Comparison of ENCODE assay signal across 8 cellular contexts in the genomic region with DNA sequence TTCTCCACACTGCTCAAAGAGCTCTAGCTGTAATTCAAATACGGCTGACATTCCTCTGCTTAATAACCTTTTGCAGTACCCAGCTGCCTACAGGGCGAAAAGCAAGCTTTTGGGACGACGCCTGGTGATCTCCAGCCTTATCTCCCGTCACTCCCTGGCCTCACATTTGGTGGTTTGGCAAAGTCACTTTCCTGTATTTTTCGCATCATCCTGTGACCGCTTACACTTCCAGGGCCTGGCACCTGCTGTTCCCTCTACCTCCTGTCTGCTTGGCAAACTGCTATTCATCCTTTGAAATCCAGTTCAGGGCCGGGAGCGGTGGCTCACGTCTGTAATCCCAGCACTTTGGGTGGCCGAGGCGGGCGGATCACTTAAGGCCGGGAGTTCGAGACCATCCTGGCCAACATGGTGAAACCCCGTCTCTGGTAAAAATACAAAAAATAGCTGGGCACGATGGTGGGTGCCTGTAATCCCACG. TPM values are rescaled to one million over a fixed set of nuclear protein-coding genes. Genes with fewer than 3 reads are reported as not detected.
DNase-seq lines count a peak whose midpoint lies in the region; ATAC-seq and TF ChIP-seq lines count a peak whose summit lies in the region.

No MANE protein-coding gene starts in this region.

- peaks cover 0 to 23% of the 10 kb centered on the region in 2 donors for H3K27me3 ChIP-seq in breast epithelium
- no peaks in the 10 kb centered on the region for H3K27me3 ChIP-seq in right lobe of liver

- H3K36me3 ChIP-seq in breast epithelium: no peaks in the 10 kb centered on the region
- no peaks in the 10 kb centered on the region for H3K36me3 ChIP-seq in right lobe of liver

- peaks cover 5% of the 10 kb centered on the region for H3K4me1 Mint-ChIP-seq in type B pancreatic cell (ENCODE audit: unreplicated experiment)

- H3K27me3 Mint-ChIP-seq in type B pancreatic cell: peaks cover 4% of the 10 kb centered on the region

- WGBS in right lobe of liver (ENCODE audit: insufficient coverage, low coverage, low lambda C conversion rate, missing lambda C conversion rate): 11% methylated on average over 18 of the region's 18 CpGs

- H3K36me3 Mint-ChIP-seq in type B pancreatic cell: no peaks in the 10 kb centered on the region

- H3K27ac ChIP-seq in 22Rv1 (peak overlapping the region; percentile 76), breast epithelium (peak overlapping the region; percentile 89 to 92), right lobe of liver (peak overlapping the region; percentile 64 to 84 (median 75))

- no peaks in the 10 kb centered on the region for H3K9me3 Mint-ChIP-seq in type B pancreatic cell

- peak in 64 of 76 experiments; percentile 5 to 80 (median 40) for DNase-seq in HUDEP-2 (lab: John Stamatoyannopoulos, UW; ENCODE audit: unreplicated experiment in 76 of 76)
- DNase-seq in breast epithelium (ENCODE audit: low spot score in 2 of 2): peak in 1 of 2 donors; percentile 38
- DNase-seq in right lobe of liver: no peak
- no peak for DNase-seq in type B pancreatic cell (ENCODE audit: extremely low spot score, unreplicated experiment)

- TF ChIP-seq POLR2A in breast epithelium (IDR thresholded peaks at IDR 0.05) (no peak), right lobe of liver (IDR thresholded peaks at IDR 0.05) (no peak)

- H3K4me3 ChIP-seq in breast epithelium (peak overlapping the region; percentile 60 to 79 (median 72)), right lobe of liver (peak overlapping the region; percentile 67 to 86 (median 83))

- H3K27ac Mint-ChIP-seq in type B pancreatic cell: peak overlapping the region; percentile 62

- peak overlapping the region; percentile 86 for H3K4me3 Mint-ChIP-seq in type B pancreatic cell

- no peaks in the 10 kb centered on the region for H3K9me3 ChIP-seq in breast epithelium
- no peaks in the 10 kb centered on the region for H3K9me3 ChIP-seq in right lobe of liver

- intact Hi-C loops in breast epithelium (cut with DNase I; ENCODE audit: low total_unique reads) (loop anchor here (10.0 kb wide), 1 partner anchor 377 kb away; the partner anchor contains the start of genes RILP and SCARF1), right lobe of liver (cut with DNase I) (no loop called here)

- TF ChIP-seq CTCF in 22Rv1 (IDR thresholded peaks at IDR 0.05) (no peak), breast epithelium (IDR thresholded peaks at IDR 0.05) (no peak), right lobe of liver (IDR thresholded peaks at IDR 0.05) (no peak), type B pancreatic cell (conservative IDR thresholded peaks at IDR 0.05) (no peak)

- peak in 2 of 4 donors; percentile 20 to 26 for ATAC-seq in right lobe of liver
- no peak for ATAC-seq in GM19455 (IDR thresholded peaks at IDR 0.05; ENCODE audit: unreplicated experiment)
- ATAC-seq in HG02885 (IDR thresholded peaks at IDR 0.05; ENCODE audit: poor library complexity, unreplicated experiment): no peak
- no peak for ATAC-seq in HG02840 (IDR thresholded peaks at IDR 0.05; ENCODE audit: low FRiP score, unreplicated experiment)

- peaks cover 5 to 9% of the 10 kb centered on the region in 2 donors for H3K4me1 ChIP-seq in breast epithelium
- no peaks in the 10 kb centered on the region for H3K4me1 ChIP-seq in right lobe of liver

RNA-seq across cellular contexts. Expression of gene BHLHA9, which starts 2.7 kb away (rescaled TPM):
- total RNA-seq in breast epithelium (not detected), right lobe of liver (not detected), type B pancreatic cell (ENCODE audit: low replicate concordance) (not detected in 2 replicates)

RNA-seq across cellular contexts. Expression of gene TRARG1, which starts 12.0 kb away (rescaled TPM):
- total RNA-seq in breast epithelium: 10 to 100 TPM; 13.6 to 97.6 (median 25.9) TPM
- not detected for total RNA-seq in right lobe of liver
- not detected in 2 replicates for total RNA-seq in type B pancreatic cell (ENCODE audit: low replicate concordance)

Comparison
In these comparisons a context has a peak if more than half of its experiments do, and no peak if none do; other contexts are left out.
1. DNase-seq: peak in HUDEP-2 (64 of 76); none in right lobe of liver (0 of 3) and type B pancreatic cell (single experiment).
2. RNA of gene TRARG1, which starts 12.0 kb away (total RNA-seq): 13.6 to 97.6 TPM in breast epithelium; not detected in type B pancreatic cell and not detected in right lobe of liver; every median in the first group is over 10 times any median in the second.
3. Peak in every context shown above with its lines, with median percentiles within 50 percentile points of each other: H3K27ac ChIP-seq.